9 cellular contexts compared by ENCODE assay signal in genomic region chr6:90251295-90251992, GRCh38. TPM values are rescaled to one million over a fixed set of nuclear protein-coding genes. Genes with fewer than 3 reads are reported as not detected.
DNase-seq lines count a peak whose midpoint lies in the region; ATAC-seq and TF ChIP-seq lines count a peak whose summit lies in the region.
"Had no signal": no experiment of that assay in that cellular context is flagged by ENCODE, and none has a peak within 500 bp of the region (broad histone marks: within the 10 kb centered on the region; RNA-seq: fewer than 3 reads in every experiment).

No MANE protein-coding gene starts in this region.

- no peaks in the 10 kb centered on the region for H3K27me3 Mint-ChIP-seq in activated T-cell treated with anti-CD3 and anti-CD28 coated beads, Interleukin-2, amount 50 U/mL, for 72 hours (ENCODE audit: low read depth)
- H3K27me3 Mint-ChIP-seq in stimulated activated naive CD8-positive, alpha-beta T cell treated with anti-CD3 and anti-CD28 coated beads, Interleukin-15, Interleukin-2, amounts not matched to agents 100 ng/mL and 50 ng/mL, for 24 hours: no peaks in the 10 kb centered on the region

- no peak for DNase-seq in activated T-cell treated with anti-CD3 and anti-CD28 coated beads, Interleukin-2, amount 50 U/mL, for 72 hours
- DNase-seq in activated T-cell treated with anti-CD3 and anti-CD28 coated beads for 4 hours: no peak
- no peak for DNase-seq in medulla oblongata (ENCODE audit: extremely low spot score)
- DNase-seq in HT-29 (ENCODE audit: low spot score): no peak
- no peak for DNase-seq in DMS 273 treated with DMSO at 0.1 percent for 48 hours (lab: John Stamatoyannopoulos, UW)
- DNase-seq: retina had no signal

- no peaks in the 10 kb centered on the region for H4K20me1 ChIP-seq in KMS-11 (ENCODE audit: insufficient read depth)

- H3K4me3 Mint-ChIP-seq in activated T-cell treated with anti-CD3 and anti-CD28 coated beads, Interleukin-2, amount 50 U/mL, for 72 hours: peak overlapping the region; percentile 20 to 73
- H3K4me3 Mint-ChIP-seq in stimulated activated naive CD8-positive, alpha-beta T cell treated with anti-CD3 and anti-CD28 coated beads, Interleukin-15, Interleukin-2, amounts not matched to agents 100 ng/mL and 50 ng/mL, for 24 hours: peak overlapping the region; percentile 74

- H3K36me3 ChIP-seq in KMS-11 (ENCODE audit: insufficient read depth): no peaks in the 10 kb centered on the region

- H3K36me3 Mint-ChIP-seq in activated T-cell treated with anti-CD3 and anti-CD28 coated beads, Interleukin-2, amount 50 U/mL, for 72 hours (ENCODE audit: insufficient read depth in 2 of 2): peaks cover 26 to 49% of the 10 kb centered on the region in 2 donors
- H3K36me3 Mint-ChIP-seq in stimulated activated naive CD8-positive, alpha-beta T cell treated with anti-CD3 and anti-CD28 coated beads, Interleukin-15, Interleukin-2, amounts not matched to agents 100 ng/mL and 50 ng/mL, for 24 hours (ENCODE audit: low read depth): peaks cover 87% of the 10 kb centered on the region

- H3K9me3 Mint-ChIP-seq in activated T-cell treated with anti-CD3 and anti-CD28 coated beads, Interleukin-2, amount 50 U/mL, for 72 hours: peaks cover 1 to 3% of the 10 kb centered on the region in 2 donors
- peaks cover 17% of the 10 kb centered on the region for H3K9me3 Mint-ChIP-seq in stimulated activated naive CD8-positive, alpha-beta T cell treated with anti-CD3 and anti-CD28 coated beads, Interleukin-15, Interleukin-2, amounts not matched to agents 100 ng/mL and 50 ng/mL, for 24 hours

- H3K4me3 ChIP-seq in KMS-11 (IDR thresholded peaks at IDR 0.05; ENCODE audit: insufficient read depth, low read depth, low read length): no peak overlapping the region

- peak overlapping the region; percentile 57 for H3K27ac ChIP-seq in KMS-11

- TF ChIP-seq CTCF in KMS-11 (conservative IDR thresholded peaks at IDR 0.05; ENCODE audit: low read depth, low read length): no peak

- peak overlapping the region; percentile 2; the same call in 1 of the 2 replicates for H3K9ac ChIP-seq in KMS-11

- H3K79me2 ChIP-seq in KMS-11 (ENCODE audit: insufficient read depth, low read depth): no peaks in the 10 kb centered on the region

- peak overlapping the region; percentile 94 for H3K27ac Mint-ChIP-seq in activated T-cell treated with anti-CD3 and anti-CD28 coated beads, Interleukin-2, amount 50 U/mL, for 72 hours
- peak overlapping the region; percentile 97 for H3K27ac Mint-ChIP-seq in stimulated activated naive CD8-positive, alpha-beta T cell treated with anti-CD3 and anti-CD28 coated beads, Interleukin-15, Interleukin-2, amounts not matched to agents 100 ng/mL and 50 ng/mL, for 24 hours

- H3K4me2 ChIP-seq in KMS-11: peak overlapping the region; percentile 49

- no peak overlapping the region for H2AFZ ChIP-seq in KMS-11 (ENCODE audit: low read depth)

- H3K4me1 Mint-ChIP-seq in activated T-cell treated with anti-CD3 and anti-CD28 coated beads, Interleukin-2, amount 50 U/mL, for 72 hours (ENCODE audit: low read depth): peaks cover 94% of the 10 kb centered on the region
- peaks cover 100% of the 10 kb centered on the region for H3K4me1 Mint-ChIP-seq in stimulated activated naive CD8-positive, alpha-beta T cell treated with anti-CD3 and anti-CD28 coated beads, Interleukin-15, Interleukin-2, amounts not matched to agents 100 ng/mL and 50 ng/mL, for 24 hours (ENCODE audit: low read depth)

- H3K4me1 ChIP-seq in KMS-11 (ENCODE audit: low read depth, poor library complexity, severe bottlenecking): peaks cover 52% of the 10 kb centered on the region

- ATAC-seq in activated T-cell treated with anti-CD3 and anti-CD28 coated beads, Interleukin-2, amount 50 U/mL, for 72 hours (replicated peaks in 1 of 2): peak; percentile 64 to 65
- ATAC-seq in HG02678 (IDR thresholded peaks at IDR 0.05; ENCODE audit: unreplicated experiment): peak; percentile 97

- no peaks in the 10 kb centered on the region for H3K27me3 ChIP-seq in KMS-11 (ENCODE audit: insufficient read depth, low read depth)

RNA-seq across cellular contexts. Expression of gene BACH2, which starts 45.2 kb away (rescaled TPM):
- total RNA-seq in activated T-cell treated with anti-CD3 and anti-CD28 coated beads, Interleukin-2, amount 50 U/mL, for 72 hours: 100 to 1,000 TPM; 101 to 111 TPM
- total RNA-seq in HT-29 (2014; rRNA removed; shearing (Covaris generic)): not detected in 2 replicates

Comparison
In these comparisons a context has a peak if more than half of its experiments do, and no peak if none do; other contexts are left out.
1. RNA of gene BACH2, which starts 45.2 kb away (total RNA-seq): 101 to 111 TPM in activated T-cell treated with anti-CD3 and anti-CD28 coated beads, Interleukin-2, amount 50 U/mL, for 72 hours; not detected in HT-29; every median in the first group is over 100 times any median in the second.